Comparison of ENCODE assay signal across 1 cellular context in the genomic region with DNA sequence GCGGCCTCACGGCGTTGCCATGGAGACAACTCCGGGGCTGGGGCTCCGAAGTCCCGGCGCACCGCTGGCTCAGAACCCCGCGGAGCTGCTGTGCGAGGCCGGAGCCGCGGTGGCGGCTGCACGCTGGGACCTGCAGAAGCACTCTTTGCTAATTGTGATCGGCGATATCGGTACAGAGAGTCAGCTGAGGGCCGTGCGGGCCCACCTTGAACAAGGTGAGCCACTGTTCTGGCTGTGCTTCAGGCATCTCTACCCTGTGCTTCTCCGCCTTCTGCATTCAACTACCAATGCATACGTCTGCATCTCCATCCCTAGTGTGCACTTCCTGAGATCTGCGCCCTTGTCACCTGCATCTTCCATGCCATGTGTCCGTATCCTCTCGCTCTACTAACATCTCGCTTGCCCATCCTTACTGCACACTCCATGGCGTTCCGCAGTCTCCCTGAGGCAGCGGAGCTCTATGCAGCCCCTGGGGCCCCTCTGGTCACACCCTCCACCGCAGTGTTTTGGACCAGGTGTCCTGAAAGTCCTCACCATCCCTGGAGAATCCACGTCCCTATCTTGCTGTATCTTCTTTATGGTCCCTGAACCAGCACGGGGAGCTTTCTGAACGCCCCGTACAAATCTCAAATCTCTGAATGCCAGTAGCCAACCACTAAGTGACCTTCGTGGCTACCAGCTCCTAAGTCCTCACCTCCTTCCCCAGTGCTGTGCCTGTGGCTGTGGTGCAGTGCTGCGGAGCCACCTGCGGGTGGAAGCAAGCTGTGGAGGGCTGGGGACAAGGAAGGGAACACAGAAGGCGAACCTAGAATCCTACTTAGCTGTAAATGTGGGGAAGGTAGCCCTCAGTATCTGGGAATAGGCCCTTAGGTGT.
A peak's percentile ranks its signal among the peaks of the same experiment; 100 is the strongest.
TF ChIP-seq lines count a peak whose summit lies in the region.

No MANE protein-coding gene starts in this region.

TF ChIP-seq in HepG2, 621 proteins besides CTCF, POLR2A, EP300 and RAD21 (continues in another document):
- TF ChIP-seq CBX2 (IDR thresholded peaks at IDR 0.05; ENCODE audit: low read depth, low read length) = no peak
- no peak for TF ChIP-seq CBX2 (CRISPR knock-in tag; IDR thresholded peaks at IDR 0.05; ENCODE audit: low read depth)
- no peak for TF ChIP-seq NFATC3 (CRISPR knock-in tag; IDR thresholded peaks at IDR 0.05)
- TF ChIP-seq TFDP1 (CRISPR knock-in tag; IDR thresholded peaks at IDR 0.05; ENCODE audit: borderline replicate concordance) = no peak
- no peak for TF ChIP-seq MAFK (conservative IDR thresholded peaks at IDR 0.05 in 1 of 2, IDR thresholded peaks at IDR 0.05 in 1 of 2; ENCODE audit: low read length in 2 of 2)
- TF ChIP-seq, protein P1, sequence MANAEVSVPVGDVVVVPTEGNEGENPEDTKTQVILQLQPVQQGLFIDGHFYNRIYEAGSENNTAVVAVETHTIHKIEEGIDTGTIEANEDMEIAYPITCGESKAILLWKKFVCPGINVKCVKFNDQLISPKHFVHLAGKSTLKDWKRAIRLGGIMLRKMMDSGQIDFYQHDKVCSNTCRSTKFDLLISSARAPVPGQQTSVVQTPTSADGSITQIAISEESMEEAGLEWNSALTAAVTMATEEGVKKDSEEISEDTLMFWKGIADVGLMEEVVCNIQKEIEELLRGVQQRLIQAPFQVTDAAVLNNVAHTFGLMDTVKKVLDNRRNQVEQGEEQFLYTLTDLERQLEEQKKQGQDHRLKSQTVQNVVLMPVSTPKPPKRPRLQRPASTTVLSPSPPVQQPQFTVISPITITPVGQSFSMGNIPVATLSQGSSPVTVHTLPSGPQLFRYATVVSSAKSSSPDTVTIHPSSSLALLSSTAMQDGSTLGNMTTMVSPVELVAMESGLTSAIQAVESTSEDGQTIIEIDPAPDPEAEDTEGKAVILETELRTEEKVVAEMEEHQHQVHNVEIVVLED (CRISPR knock-in tag; IDR thresholded peaks at IDR 0.05; ENCODE audit: borderline replicate concordance) = no peak
- TF ChIP-seq, protein P2, sequence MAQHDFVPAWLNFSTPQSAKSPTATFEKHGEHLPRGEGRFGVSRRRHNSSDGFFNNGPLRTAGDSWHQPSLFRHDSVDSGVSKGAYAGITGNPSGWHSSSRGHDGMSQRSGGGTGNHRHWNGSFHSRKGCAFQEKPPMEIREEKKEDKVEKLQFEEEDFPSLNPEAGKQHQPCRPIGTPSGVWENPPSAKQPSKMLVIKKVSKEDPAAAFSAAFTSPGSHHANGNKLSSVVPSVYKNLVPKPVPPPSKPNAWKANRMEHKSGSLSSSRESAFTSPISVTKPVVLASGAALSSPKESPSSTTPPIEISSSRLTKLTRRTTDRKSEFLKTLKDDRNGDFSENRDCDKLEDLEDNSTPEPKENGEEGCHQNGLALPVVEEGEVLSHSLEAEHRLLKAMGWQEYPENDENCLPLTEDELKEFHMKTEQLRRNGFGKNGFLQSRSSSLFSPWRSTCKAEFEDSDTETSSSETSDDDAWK (CRISPR knock-in tag; IDR thresholded peaks at IDR 0.05) = no peak
- no peak for TF ChIP-seq ZFP62 (CRISPR knock-in tag; IDR thresholded peaks at IDR 0.05)
- TF ChIP-seq, protein P3, sequence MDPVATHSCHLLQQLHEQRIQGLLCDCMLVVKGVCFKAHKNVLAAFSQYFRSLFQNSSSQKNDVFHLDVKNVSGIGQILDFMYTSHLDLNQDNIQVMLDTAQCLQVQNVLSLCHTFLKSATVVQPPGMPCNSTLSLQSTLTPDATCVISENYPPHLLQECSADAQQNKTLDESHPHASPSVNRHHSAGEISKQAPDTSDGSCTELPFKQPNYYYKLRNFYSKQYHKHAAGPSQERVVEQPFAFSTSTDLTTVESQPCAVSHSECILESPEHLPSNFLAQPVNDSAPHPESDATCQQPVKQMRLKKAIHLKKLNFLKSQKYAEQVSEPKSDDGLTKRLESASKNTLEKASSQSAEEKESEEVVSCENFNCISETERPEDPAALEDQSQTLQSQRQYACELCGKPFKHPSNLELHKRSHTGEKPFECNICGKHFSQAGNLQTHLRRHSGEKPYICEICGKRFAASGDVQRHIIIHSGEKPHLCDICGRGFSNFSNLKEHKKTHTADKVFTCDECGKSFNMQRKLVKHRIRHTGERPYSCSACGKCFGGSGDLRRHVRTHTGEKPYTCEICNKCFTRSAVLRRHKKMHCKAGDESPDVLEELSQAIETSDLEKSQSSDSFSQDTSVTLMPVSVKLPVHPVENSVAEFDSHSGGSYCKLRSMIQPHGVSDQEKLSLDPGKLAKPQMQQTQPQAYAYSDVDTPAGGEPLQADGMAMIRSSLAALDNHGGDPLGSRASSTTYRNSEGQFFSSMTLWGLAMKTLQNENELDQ (CRISPR knock-in tag; IDR thresholded peaks at IDR 0.05; ENCODE audit: borderline replicate concordance) = no peak
- TF ChIP-seq KLF12 (CRISPR knock-in tag; IDR thresholded peaks at IDR 0.05; ENCODE audit: borderline replicate concordance) = no peak
- TF ChIP-seq RNF2 (conservative IDR thresholded peaks at IDR 0.05; ENCODE audit: low read depth) = 0 out of 2 replicates have a peak, but pooled peaks have one; percentile 10
- TF ChIP-seq TIGD3 (CRISPR knock-in tag; IDR thresholded peaks at IDR 0.05; ENCODE audit: borderline replicate concordance) = no peak
- no peak for TF ChIP-seq RELA (CRISPR knock-in tag; IDR thresholded peaks at IDR 0.05)
- no peak for TF ChIP-seq KDM3A (CRISPR knock-in tag; IDR thresholded peaks at IDR 0.05; ENCODE audit: low read depth)
- TF ChIP-seq SRSF1 (optimal IDR thresholded peaks at IDR 0.05; ENCODE audit: low read depth, low read length) = no peak
- TF ChIP-seq GFI1 (CRISPR knock-in tag; IDR thresholded peaks at IDR 0.05; ENCODE audit: borderline replicate concordance) = no peak
- 0 out of 2 replicates have a peak, but pooled peaks have one; percentile 11 for TF ChIP-seq KDM2A (CRISPR knock-in tag; IDR thresholded peaks at IDR 0.05; ENCODE audit: borderline replicate concordance, low read depth)
- TF ChIP-seq ARNT2 (CRISPR knock-in tag; IDR thresholded peaks at IDR 0.05; ENCODE audit: low read depth) = no peak
- no peak for TF ChIP-seq MZF1 (CRISPR knock-in tag; IDR thresholded peaks at IDR 0.05; ENCODE audit: borderline replicate concordance)
- TF ChIP-seq BCL6 (CRISPR knock-in tag; IDR thresholded peaks at IDR 0.05) = 0 out of 2 replicates have a peak, but pooled peaks have one; percentile 2
- TF ChIP-seq, protein P4, sequence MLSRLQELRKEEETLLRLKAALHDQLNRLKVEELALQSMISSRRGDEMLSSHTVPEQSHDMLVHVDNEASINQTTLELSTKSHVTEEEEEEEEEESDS (CRISPR knock-in tag; IDR thresholded peaks at IDR 0.05; ENCODE audit: borderline replicate concordance) = no peak
- TF ChIP-seq ETS1 (CRISPR knock-in tag; IDR thresholded peaks at IDR 0.05) = no peak
- TF ChIP-seq ZNF205 (CRISPR knock-in tag; IDR thresholded peaks at IDR 0.05) = 0 out of 2 replicates have a peak, but pooled peaks have one; percentile 30
- TF ChIP-seq ZBTB43 (CRISPR knock-in tag; conservative IDR thresholded peaks at IDR 0.05) = no peak
- TF ChIP-seq ZNF280B (CRISPR knock-in tag; IDR thresholded peaks at IDR 0.05; ENCODE audit: borderline replicate concordance) = no peak
- TF ChIP-seq MIXL1 (CRISPR knock-in tag; IDR thresholded peaks at IDR 0.05) = 0 out of 2 replicates have a peak, but pooled peaks have one; percentile 3
- no peak for TF ChIP-seq ZNF24 (IDR thresholded peaks at IDR 0.05)
- no peak for TF ChIP-seq ZNF441 (CRISPR knock-in tag; IDR thresholded peaks at IDR 0.05; ENCODE audit: borderline replicate concordance)
- TF ChIP-seq SAP130 (CRISPR knock-in tag; IDR thresholded peaks at IDR 0.05; ENCODE audit: low read depth) = no peak
- TF ChIP-seq MATR3 (CRISPR knock-in tag; IDR thresholded peaks at IDR 0.05) = no peak
- TF ChIP-seq PRDM15 (CRISPR knock-in tag; IDR thresholded peaks at IDR 0.05) = peak; percentile 72; the same call in 1 of the 2 replicates
- no peak for TF ChIP-seq ZFY (CRISPR knock-in tag; IDR thresholded peaks at IDR 0.05)
- no peak for TF ChIP-seq MLLT10 (CRISPR knock-in tag; IDR thresholded peaks at IDR 0.05)
- TF ChIP-seq ZNF382 (CRISPR knock-in tag; IDR thresholded peaks at IDR 0.05; ENCODE audit: borderline replicate concordance) = no peak
- peak; percentile 100 for TF ChIP-seq HNRNPLL (IDR thresholded peaks at IDR 0.05; ENCODE audit: low read depth, low read length, poor library complexity, severe bottlenecking)
